ENCODE assay signal across 21 cellular contexts in genomic region chr12:74780458-74781241, GRCh38.
DNase-seq lines count a peak whose midpoint lies in the region; FAIRE-seq and TF ChIP-seq lines count a peak whose summit lies in the region.
"Had no signal": no experiment of that assay in that cellular context is flagged by ENCODE, and none has a peak within 500 bp of the region (broad histone marks: within the 10 kb centered on the region; RNA-seq: fewer than 3 reads in every experiment).

No MANE protein-coding gene starts in this region.

- peaks cover 21% of the 10 kb centered on the region for H3K4me1 ChIP-seq in endothelial cell of umbilical vein (ENCODE audit: control insufficient read depth, extremely low read depth, insufficient read depth, low read length)
- H3K4me1 ChIP-seq: esophagus muscularis mucosa, prostate gland had no signal

- no peak overlapping the region for H3K4me3 ChIP-seq in endothelial cell of umbilical vein (replicated peaks in 1 of 3; ENCODE audit: insufficient read depth in 1 of 3, low read depth in 1 of 3, low read length in 3 of 3)
- H3K4me3 ChIP-seq: esophagus muscularis mucosa, mucosa of descending colon, prostate gland had no signal

- TF ChIP-seq POLR2A in endothelial cell of umbilical vein (IDR thresholded peaks at IDR 0.05; ENCODE audit: low read depth, low read length): no peak

- H2AFZ ChIP-seq in endothelial cell of umbilical vein (ENCODE audit: low read depth, low read length): peak overlapping the region; percentile 31

- BruUV-seq in endothelial cell of umbilical vein (replicated peaks; lab: Mats Ljungman, UMichigan): no TSS peak

- H3K9me1 ChIP-seq in endothelial cell of umbilical vein (replicated peaks; ENCODE audit: control insufficient read depth, extremely low read depth, insufficient read depth, low read length): no peaks in the 10 kb centered on the region

- H3K36me3 ChIP-seq in endothelial cell of umbilical vein (ENCODE audit: control insufficient read depth in 2 of 2, extremely low read depth in 1 of 2, insufficient read depth in 2 of 2, low read length in 2 of 2): no peaks in the 10 kb centered on the region
- H3K36me3 ChIP-seq: esophagus muscularis mucosa, prostate gland had no signal

- FAIRE-seq in endothelial cell of umbilical vein (lab: Jason Lieb, UNC): peak; percentile 70
- FAIRE-seq: GM18507 had no signal

- no peaks in the 10 kb centered on the region for H3K79me2 ChIP-seq in endothelial cell of umbilical vein (ENCODE audit: control insufficient read depth, insufficient read depth, low read length)

- dilution Hi-C loops in endothelial cell of umbilical vein (cut with MboI; ENCODE audit: extremely low pct_ligation_motif_present, low sequenced_read_pairs): no loop called here

- no peak overlapping the region for H3K9ac ChIP-seq in endothelial cell of umbilical vein (replicated peaks; ENCODE audit: extremely low read depth, insufficient read depth, low read length)

- POLR2A ChIA-PET in endothelial cell of umbilical vein (lab: Charles Lee): no interaction called here

- intact Hi-C loops in endothelial cell of umbilical vein (cut with micrococcal nuclease): no loop called here

- TF ChIP-seq CTCF in endothelial cell of umbilical vein (IDR thresholded peaks at IDR 0.05; ENCODE audit: extremely low read depth in 1 of 2, insufficient read depth in 1 of 2, low read depth in 1 of 2, low read length in 2 of 2): no peak

- H3K27ac ChIP-seq in endothelial cell of umbilical vein (ENCODE audit: insufficient read depth, low read depth, low read length): peak overlapping the region; percentile 29
- H3K27ac ChIP-seq: esophagus muscularis mucosa, prostate gland had no signal

- H4K20me1 ChIP-seq in endothelial cell of umbilical vein (replicated peaks; ENCODE audit: control insufficient read depth, extremely low read depth, insufficient read depth, low read length): no peaks in the 10 kb centered on the region

- H3K4me2 ChIP-seq in endothelial cell of umbilical vein (ENCODE audit: insufficient read depth, low read length): no peak overlapping the region

- CTCF ChIA-PET in endothelial cell of umbilical vein (lab: Charles Lee): no interaction called here

- H3K9me3 ChIP-seq in endothelial cell of umbilical vein (replicated peaks; ENCODE audit: control insufficient read depth, insufficient read depth, low read length): no peaks in the 10 kb centered on the region
- H3K9me3 ChIP-seq: esophagus muscularis mucosa, mucosa of descending colon, prostate gland had no signal

- DNase-seq in EL (peak; percentile 81), NCI-H82 treated with DMSO at 0.1 percent for 48 hours (lab: John Stamatoyannopoulos, UW; ENCODE audit: unreplicated experiment) (peak; percentile 66), endothelial cell of umbilical vein (ENCODE audit: low read depth, low spot score) (no peak), renal cortical epithelial cell (ENCODE audit: low read depth) (peak; percentile 69), NCI-H187 (lab: John Stamatoyannopoulos, UW) (no peak), SHP77 treated with DMSO at 0.1 percent for 48 hours (lab: John Stamatoyannopoulos, UW) (no peak), T-helper 2 cell (no peak), activated gamma-delta T cell treated with Interleukin-2 at 50 U/mL for 16 hours (no peak)
- DNase-seq: activated CD4-positive, alpha-beta T cell treated with anti-CD3 and anti-CD28 coated beads, Interleukin-2, amount 50 U/mL, for 4 hours; central memory CD4-positive, alpha-beta T cell; H9; immature natural killer cell; mucosa of descending colon; NCI-H2227 treated with DMSO at 0.1 percent for 48 hours; OCI-M1; stimulated activated CD4-positive, alpha-beta T cell treated with anti-CD3 and anti-CD28 coated beads, Interleukin-4, amount 100 ng/mL, for 1 hour; stimulated activated naive B cell treated with anti-CD40 and anti-IgM and Interleukin-4, amounts not matched to agents 10 μg/mL and 1 μg/mL and 100 μg/mL, for 72 hours; T-helper 9 cell had no signal

- H3K27me3 ChIP-seq in endothelial cell of umbilical vein (ENCODE audit: control insufficient read depth in 2 of 2, insufficient read depth in 2 of 2, low read length in 2 of 2): no peaks in the 10 kb centered on the region
- H3K27me3 ChIP-seq: esophagus muscularis mucosa had no signal

TF ChIP-seq in endothelial cell of umbilical vein, 7 proteins besides CTCF, POLR2A, EP300 and RAD21:
- TF ChIP-seq JUN (IDR thresholded peaks at IDR 0.05; ENCODE audit: borderline replicate concordance, insufficient read depth, insufficient read length, low read depth) (no peak), MYC (IDR thresholded peaks at IDR 0.05; ENCODE audit: low read depth, low read length) (no peak), FOS (IDR thresholded peaks at IDR 0.05; ENCODE audit: borderline replicate concordance, insufficient read depth, low read length) (peak; percentile 97)

Comparison
In these comparisons a context has a peak if more than half of its experiments do, and no peak if none do; other contexts are left out.
1. DNase-seq: peak in EL (single experiment), NCI-H82 treated with DMSO at 0.1 percent for 48 hours (single experiment) and renal cortical epithelial cell (single experiment); none in endothelial cell of umbilical vein (single experiment), NCI-H187 (0 of 2), SHP77 treated with DMSO at 0.1 percent for 48 hours (single experiment), T-helper 2 cell (0 of 5) and activated gamma-delta T cell treated with Interleukin-2 at 50 U/mL for 16 hours (single experiment).